Comparison of ENCODE assay signal across 9 cellular contexts in the genomic region with DNA sequence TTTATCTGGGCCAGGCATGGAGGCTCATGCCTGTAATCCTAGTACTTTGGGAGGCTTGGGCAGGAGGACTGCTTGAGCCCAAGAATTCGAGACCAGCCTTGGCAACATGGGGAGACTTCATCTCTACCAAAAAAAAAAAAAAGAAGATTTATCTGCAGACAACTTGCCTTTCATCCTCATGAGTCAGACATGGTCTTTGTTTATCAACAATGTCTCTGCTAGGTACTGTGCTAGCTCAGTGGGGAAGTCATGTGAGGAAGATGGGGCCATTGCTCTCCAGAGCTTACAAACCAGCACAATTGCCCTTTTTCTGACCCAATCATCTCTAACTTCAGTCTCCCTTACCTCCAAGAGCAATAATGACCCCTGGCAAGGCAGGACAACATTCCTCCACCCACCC. TPM values are rescaled to one million over a fixed set of nuclear protein-coding genes. Genes with fewer than 3 reads are reported as not detected.
A peak's percentile ranks its signal among the peaks of the same experiment; 100 is the strongest.
DNase-seq lines count a peak whose midpoint lies in the region; ATAC-seq and TF ChIP-seq lines count a peak whose summit lies in the region.
"Had no signal": no experiment of that assay in that cellular context is flagged by ENCODE, and none has a peak within 500 bp of the region (broad histone marks: within the 10 kb centered on the region; RNA-seq: fewer than 3 reads in every experiment).

No MANE protein-coding gene starts in this region.

- H3K4me2 ChIP-seq in hepatocyte = peak overlapping the region; percentile 80

- H3K27ac ChIP-seq in left ventricle myocardium inferior (replicated peaks) (peak overlapping the region; percentile 98), hepatocyte (peak overlapping the region; percentile 89), temporal lobe (ENCODE audit: low read depth, low read length) (peak overlapping the region; percentile 98)
- H3K27ac ChIP-seq: SJSA1 had no signal

- H2AFZ ChIP-seq in hepatocyte = no peak overlapping the region

- ATAC-seq in Right ventricle myocardium superior (ENCODE audit: poor library complexity) = no peak
- no peak for ATAC-seq in activated naive CD4-positive, alpha-beta T cell treated with anti-CD3 and anti-CD28 coated beads, Interleukin-2, amount 50 U/mL, for 72 hours
- ATAC-seq in left cardiac atrium = no peak
- ATAC-seq in GM21717 (IDR thresholded peaks at IDR 0.05; ENCODE audit: unreplicated experiment) = no peak

- 83% methylated on average over 1 of the region's 1 CpG for WGBS in hepatocyte (ENCODE audit: low lambda C conversion rate, missing lambda C conversion rate)

- H3K79me2 ChIP-seq in hepatocyte = peaks cover 71% of the 10 kb centered on the region

- H3K27me3 ChIP-seq in left ventricle myocardium inferior (ENCODE audit: low read depth) (no peaks in the 10 kb centered on the region), hepatocyte (no peaks in the 10 kb centered on the region)
- H3K27me3 ChIP-seq: SJSA1 had no signal

- H3K36me3 ChIP-seq in left ventricle myocardium inferior (peaks cover 2% of the 10 kb centered on the region), hepatocyte (replicated peaks; ENCODE audit: insufficient read depth, low read depth) (no peaks in the 10 kb centered on the region)

- intact Hi-C loops in left ventricle myocardium inferior (cut with micrococcal nuclease) (no loop called here), Right ventricle myocardium superior (cut with DNase I) (no loop called here), left cardiac atrium (cut with DNase I) (no loop called here)

- peaks cover 6% of the 10 kb centered on the region for H4K20me1 ChIP-seq in hepatocyte (ENCODE audit: insufficient read depth, poor library complexity, severe bottlenecking)

- peaks cover 10 to 16% of the 10 kb centered on the region in 2 donors for H3K36me3 Mint-ChIP-seq in activated naive CD4-positive, alpha-beta T cell treated with anti-CD3 and anti-CD28 coated beads, Interleukin-2, amount 50 U/mL, for 72 hours

- H3K9me2 ChIP-seq in hepatocyte (replicated peaks; ENCODE audit: insufficient read depth) = no peaks in the 10 kb centered on the region

- no peak for DNase-seq in left ventricle myocardium inferior
- no peak for DNase-seq in Right ventricle myocardium superior
- DNase-seq in activated naive CD4-positive, alpha-beta T cell treated with anti-CD3 and anti-CD28 coated beads, Interleukin-2, amount 50 U/mL, for 72 hours (ENCODE audit: low spot score in 2 of 2) = no peak
- no peak for DNase-seq in hepatocyte (ENCODE audit: low spot score)
- no peak for DNase-seq in left cardiac atrium
- no peak for DNase-seq in middle frontal gyrus (ENCODE audit: extremely low spot score, low spot score)

- no peaks in the 10 kb centered on the region for H3K9me3 ChIP-seq in left ventricle myocardium inferior (replicated peaks)
- H3K9me3 ChIP-seq in hepatocyte (ENCODE audit: low read depth) = no peaks in the 10 kb centered on the region
- H3K9me3 ChIP-seq: SJSA1 had no signal

- TF ChIP-seq CTCF in left ventricle myocardium inferior (IDR thresholded peaks at IDR 0.05; ENCODE audit: borderline replicate concordance) (no peak), hepatocyte (IDR thresholded peaks at IDR 0.05; ENCODE audit: poor library complexity) (no peak)

- H3K9me3 Mint-ChIP-seq in activated naive CD4-positive, alpha-beta T cell treated with anti-CD3 and anti-CD28 coated beads, Interleukin-2, amount 50 U/mL, for 72 hours = no peaks in the 10 kb centered on the region

- H3K27ac Mint-ChIP-seq in activated naive CD4-positive, alpha-beta T cell treated with anti-CD3 and anti-CD28 coated beads, Interleukin-2, amount 50 U/mL, for 72 hours = peak overlapping the region; percentile 60 to 88

- H3K4me3 ChIP-seq in left ventricle myocardium inferior (no peak overlapping the region), hepatocyte (no peak overlapping the region)

- H3K4me1 ChIP-seq in left ventricle myocardium inferior = peaks cover 33% of the 10 kb centered on the region
- peaks cover 7% of the 10 kb centered on the region for H3K4me1 ChIP-seq in hepatocyte (ENCODE audit: insufficient read depth)

RNA-seq across cellular contexts. Expression of gene URM1, which starts 1.6 kb away (rescaled TPM):
- total RNA-seq in left ventricle myocardium inferior (57.0 TPM), Right ventricle myocardium superior (56.9 TPM), hepatocyte (32.7 and 33.8 TPM in 2 replicates), temporal lobe (15.2 TPM), left cardiac atrium (10 to 100 TPM; 49.8 to 58.0 TPM)
- total RNA-seq in activated naive CD4-positive, alpha-beta T cell treated with anti-CD3 and anti-CD28 coated beads, Interleukin-2, amount 50 U/mL, for 72 hours = 10 to 100 TPM; 36.4 to 77.9 TPM
- polyA plus RNA-seq in hepatocyte = 55.7 and 66.7 TPM in 2 replicates

RNA-seq across cellular contexts. Expression of gene SLC27A4, which starts 32.5 kb away (rescaled TPM):
- 18.8 TPM for total RNA-seq in left ventricle myocardium inferior
- 19.0 TPM for total RNA-seq in Right ventricle myocardium superior
- 10 to 100 TPM in 1 of 2 donors, 1 to 10 TPM in 1; 9.4 to 10.2 TPM for total RNA-seq in activated naive CD4-positive, alpha-beta T cell treated with anti-CD3 and anti-CD28 coated beads, Interleukin-2, amount 50 U/mL, for 72 hours
- total RNA-seq in hepatocyte = 16.1 and 23.4 TPM in 2 replicates
- 19.1 and 21.9 TPM in 2 replicates for polyA plus RNA-seq in hepatocyte
- total RNA-seq in temporal lobe = 17.0 TPM
- 10 to 100 TPM; 17.6 to 21.7 TPM for total RNA-seq in left cardiac atrium

RNA-seq across cellular contexts. Expression of gene CERCAM, which starts 47.9 kb away (rescaled TPM):
- 8.5 TPM for total RNA-seq in left ventricle myocardium inferior
- total RNA-seq in Right ventricle myocardium superior = 7.2 TPM
- 1 to 10 TPM; 1.2 to 3.2 TPM for total RNA-seq in activated naive CD4-positive, alpha-beta T cell treated with anti-CD3 and anti-CD28 coated beads, Interleukin-2, amount 50 U/mL, for 72 hours
- total RNA-seq in hepatocyte = 49.2 and 51.6 TPM in 2 replicates
- polyA plus RNA-seq in hepatocyte = 112 and 117 TPM in 2 replicates
- 16.0 TPM for total RNA-seq in temporal lobe
- total RNA-seq in left cardiac atrium = 10 to 100 TPM; 19.1 to 22.8 TPM

RNA-seq across cellular contexts. Expression of gene COQ4, which starts 50.1 kb away (rescaled TPM):
- total RNA-seq in left ventricle myocardium inferior (32.0 TPM), Right ventricle myocardium superior (29.5 TPM), hepatocyte (38.2 and 40.9 TPM in 2 replicates), temporal lobe (10.3 TPM), left cardiac atrium (10 to 100 TPM; 21.2 to 27.7 TPM)
- 10 to 100 TPM; 33.9 to 38.3 TPM for total RNA-seq in activated naive CD4-positive, alpha-beta T cell treated with anti-CD3 and anti-CD28 coated beads, Interleukin-2, amount 50 U/mL, for 72 hours
- polyA plus RNA-seq in hepatocyte = 35.2 and 42.8 TPM in 2 replicates

RNA-seq across cellular contexts. Expression of gene TRUB2, which starts 50.5 kb away (rescaled TPM):
- 43.7 TPM for total RNA-seq in left ventricle myocardium inferior
- total RNA-seq in Right ventricle myocardium superior = 35.5 TPM
- 10 to 100 TPM; 25.6 to 35.9 TPM for total RNA-seq in activated naive CD4-positive, alpha-beta T cell treated with anti-CD3 and anti-CD28 coated beads, Interleukin-2, amount 50 U/mL, for 72 hours
- 15.1 and 17.4 TPM in 2 replicates for total RNA-seq in hepatocyte
- 44.5 and 50.9 TPM in 2 replicates for polyA plus RNA-seq in hepatocyte
- total RNA-seq in temporal lobe = 14.0 TPM
- 10 to 100 TPM; 23.0 to 26.6 TPM for total RNA-seq in left cardiac atrium
